In the genomic region with DNA sequence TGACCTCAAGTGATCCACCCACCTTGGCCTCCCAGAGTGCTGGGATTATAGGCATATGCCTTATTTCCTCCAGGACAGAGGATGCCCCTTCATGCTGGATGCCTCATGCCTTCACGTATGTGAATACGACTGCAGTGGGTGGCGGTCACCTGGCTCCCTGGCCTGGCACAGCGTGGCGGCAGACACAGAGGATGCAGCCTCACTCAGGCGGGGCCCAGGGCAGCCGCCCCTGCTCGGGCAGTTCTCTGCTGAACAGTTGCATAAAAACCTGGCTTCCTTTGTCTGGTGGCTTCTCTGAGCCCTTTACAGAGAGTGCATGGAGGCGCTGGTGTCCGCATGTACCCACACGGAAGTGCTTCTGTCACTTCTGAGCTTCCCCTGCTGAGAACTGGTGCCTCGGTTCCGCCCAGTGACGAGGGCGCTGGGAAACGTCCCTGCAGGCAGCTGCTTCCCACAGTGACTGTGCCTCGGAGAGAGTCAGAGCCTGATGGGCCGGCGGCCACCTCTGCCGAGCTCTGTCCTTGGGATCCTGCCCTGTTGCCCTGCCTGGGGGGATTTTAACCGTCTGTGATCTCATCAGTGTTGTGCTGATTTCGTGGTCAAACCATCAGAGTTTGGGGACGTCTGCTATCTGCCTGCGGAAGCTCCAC, we compare ENCODE assay signal across 1 cellular context.
TF ChIP-seq lines count a peak whose summit lies in the region.

No MANE protein-coding gene starts in this region.

TF ChIP-seq in HepG2, 621 proteins besides CTCF, POLR2A, EP300 and RAD21 (continued from another document):
- TF ChIP-seq, protein P1, sequence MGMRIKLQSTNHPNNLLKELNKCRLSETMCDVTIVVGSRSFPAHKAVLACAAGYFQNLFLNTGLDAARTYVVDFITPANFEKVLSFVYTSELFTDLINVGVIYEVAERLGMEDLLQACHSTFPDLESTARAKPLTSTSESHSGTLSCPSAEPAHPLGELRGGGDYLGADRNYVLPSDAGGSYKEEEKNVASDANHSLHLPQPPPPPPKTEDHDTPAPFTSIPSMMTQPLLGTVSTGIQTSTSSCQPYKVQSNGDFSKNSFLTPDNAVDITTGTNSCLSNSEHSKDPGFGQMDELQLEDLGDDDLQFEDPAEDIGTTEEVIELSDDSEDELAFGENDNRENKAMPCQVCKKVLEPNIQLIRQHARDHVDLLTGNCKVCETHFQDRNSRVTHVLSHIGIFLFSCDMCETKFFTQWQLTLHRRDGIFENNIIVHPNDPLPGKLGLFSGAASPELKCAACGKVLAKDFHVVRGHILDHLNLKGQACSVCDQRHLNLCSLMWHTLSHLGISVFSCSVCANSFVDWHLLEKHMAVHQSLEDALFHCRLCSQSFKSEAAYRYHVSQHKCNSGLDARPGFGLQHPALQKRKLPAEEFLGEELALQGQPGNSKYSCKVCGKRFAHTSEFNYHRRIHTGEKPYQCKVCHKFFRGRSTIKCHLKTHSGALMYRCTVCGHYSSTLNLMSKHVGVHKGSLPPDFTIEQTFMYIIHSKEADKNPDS (CRISPR knock-in tag; IDR thresholded peaks at IDR 0.05), result no peak
- TF ChIP-seq ZNF598 (CRISPR knock-in tag; IDR thresholded peaks at IDR 0.05; ENCODE audit: borderline replicate concordance), result no peak
- TF ChIP-seq, protein P2, sequence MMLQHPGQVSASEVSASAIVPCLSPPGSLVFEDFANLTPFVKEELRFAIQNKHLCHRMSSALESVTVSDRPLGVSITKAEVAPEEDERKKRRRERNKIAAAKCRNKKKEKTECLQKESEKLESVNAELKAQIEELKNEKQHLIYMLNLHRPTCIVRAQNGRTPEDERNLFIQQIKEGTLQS (CRISPR knock-in tag; IDR thresholded peaks at IDR 0.05), result no peak
- TF ChIP-seq SSRP1 (CRISPR knock-in tag; IDR thresholded peaks at IDR 0.05), result no peak
- no peak for TF ChIP-seq HDAC2 (CRISPR knock-in tag; IDR thresholded peaks at IDR 0.05)
